11 cellular contexts compared by ENCODE assay signal in genomic region chr12:591571-592505, GRCh38.
DNase-seq lines count a peak whose midpoint lies in the region; ATAC-seq, FAIRE-seq and TF ChIP-seq lines count a peak whose summit lies in the region.
"Had no signal": no experiment of that assay in that cellular context is flagged by ENCODE, and none has a peak within 500 bp of the region (broad histone marks: within the 10 kb centered on the region; RNA-seq: fewer than 3 reads in every experiment).

No MANE protein-coding gene starts in this region.

- TF ChIP-seq POLR2A in Peyer's patch (IDR thresholded peaks at IDR 0.05), result no peak

- H3K36me3 ChIP-seq in Peyer's patch (no peaks in the 10 kb centered on the region), skeletal muscle tissue (ENCODE audit: control insufficient read depth in 3 of 3, insufficient read depth in 3 of 3, low read length in 3 of 3) (no peaks in the 10 kb centered on the region)

- intact Hi-C loops in left cardiac atrium (cut with DNase I), result loop anchor here in 1 of 2 donors (5.0 kb wide), 1 partner anchor 135 kb away; no protein-coding TSS in a partner anchor

- peak overlapping the region; percentile 36 to 54 (median 47) for H3K9ac ChIP-seq in skeletal muscle tissue (ENCODE audit: low read depth in 1 of 3, low read length in 3 of 3)

- TF ChIP-seq CTCF in Peyer's patch (IDR thresholded peaks at IDR 0.05), result no peak

- H3K36me3 Mint-ChIP-seq in activated T-cell treated with anti-CD3 and anti-CD28 coated beads, Interleukin-2, amount 50 U/mL, for 72 hours (ENCODE audit: insufficient read depth in 2 of 2), result peaks cover 0 to 2% of the 10 kb centered on the region in 2 donors

- no peak for DNase-seq in GM19239 (ENCODE audit: insufficient read length, low spot score)
- DNase-seq in Peyer's patch, result peak in 2 of 3 donors; percentile 6 to 38
- DNase-seq in left cardiac atrium, result peak; percentile 88
- DNase-seq in activated T-cell treated with anti-CD3 and anti-CD28 coated beads, Interleukin-2, amount 50 U/mL, for 72 hours, result no peak
- no peak for DNase-seq in activated T-cell treated with anti-CD3 and anti-CD28 coated beads, Interleukin-2, amount 50 U/mL, for 48 hours
- DNase-seq in cerebellar nuclear complex (lab: John Stamatoyannopoulos, UW), result no peak
- no peak for DNase-seq in RPMI8226
- DNase-seq: GDM1, NCI-H187 had no signal

- H3K9me3 ChIP-seq in Peyer's patch (no peaks in the 10 kb centered on the region), skeletal muscle tissue (ENCODE audit: control insufficient read depth in 3 of 3, low read length in 3 of 3) (no peaks in the 10 kb centered on the region)

- H3K9me3 Mint-ChIP-seq in activated T-cell treated with anti-CD3 and anti-CD28 coated beads, Interleukin-2, amount 50 U/mL, for 72 hours, result peaks cover 0 to 1% of the 10 kb centered on the region in 2 donors

- no peaks in the 10 kb centered on the region for H3K4me1 ChIP-seq in Peyer's patch
- peaks cover 14 to 19% (median 15%) of the 10 kb centered on the region in 3 donors for H3K4me1 ChIP-seq in skeletal muscle tissue (ENCODE audit: control insufficient read depth in 3 of 3, insufficient read depth in 3 of 3, low read length in 3 of 3)

- H3K27me3 ChIP-seq in Peyer's patch, result no peaks in the 10 kb centered on the region
- no peaks in the 10 kb centered on the region for H3K27me3 ChIP-seq in skeletal muscle tissue (ENCODE audit: control insufficient read depth in 3 of 3, insufficient read depth in 3 of 3, low read length in 3 of 3)

- FAIRE-seq in GM19239 (lab: Jason Lieb, UNC), result peak; percentile 44
- FAIRE-seq: keratinocyte had no signal

- peak; percentile 88 to 90 for ATAC-seq in left cardiac atrium
- no peak for ATAC-seq in activated T-cell treated with anti-CD3 and anti-CD28 coated beads, Interleukin-2, amount 50 U/mL, for 72 hours (replicated peaks in 1 of 2)

- H3K4me1 Mint-ChIP-seq in activated T-cell treated with anti-CD3 and anti-CD28 coated beads, Interleukin-2, amount 50 U/mL, for 72 hours (ENCODE audit: low read depth), result peaks cover 5% of the 10 kb centered on the region

- peaks cover 4% of the 10 kb centered on the region for H3K27me3 Mint-ChIP-seq in activated T-cell treated with anti-CD3 and anti-CD28 coated beads, Interleukin-2, amount 50 U/mL, for 72 hours (ENCODE audit: low read depth)

- no peak overlapping the region for H3K27ac ChIP-seq in Peyer's patch
- peak overlapping the region; percentile 58 for H3K27ac ChIP-seq in skeletal muscle tissue (ENCODE audit: low read depth, low read length)

- H3K4me3 Mint-ChIP-seq in activated T-cell treated with anti-CD3 and anti-CD28 coated beads, Interleukin-2, amount 50 U/mL, for 72 hours, result no peak overlapping the region

- H3K27ac Mint-ChIP-seq in activated T-cell treated with anti-CD3 and anti-CD28 coated beads, Interleukin-2, amount 50 U/mL, for 72 hours, result no peak overlapping the region

- no peak overlapping the region for H3K4me3 ChIP-seq in Peyer's patch
- no peak overlapping the region for H3K4me3 ChIP-seq in skeletal muscle tissue (ENCODE audit: low read length in 3 of 3)

Comparison
In these comparisons a context has a peak if more than half of its experiments do, and no peak if none do; other contexts are left out.
1. DNase-seq: peak in Peyer's patch (2 of 3) and left cardiac atrium (single experiment); none in GM19239 (single experiment), activated T-cell treated with anti-CD3 and anti-CD28 coated beads, Interleukin-2, amount 50 U/mL, for 72 hours (0 of 2), activated T-cell treated with anti-CD3 and anti-CD28 coated beads, Interleukin-2, amount 50 U/mL, for 48 hours (0 of 2), cerebellar nuclear complex (0 of 2) and RPMI8226 (single experiment).
2. ATAC-seq: peak in left cardiac atrium (2 of 2); none in activated T-cell treated with anti-CD3 and anti-CD28 coated beads, Interleukin-2, amount 50 U/mL, for 72 hours (0 of 2).